ENCODE assay signal across 12 cellular contexts in the genomic region with DNA sequence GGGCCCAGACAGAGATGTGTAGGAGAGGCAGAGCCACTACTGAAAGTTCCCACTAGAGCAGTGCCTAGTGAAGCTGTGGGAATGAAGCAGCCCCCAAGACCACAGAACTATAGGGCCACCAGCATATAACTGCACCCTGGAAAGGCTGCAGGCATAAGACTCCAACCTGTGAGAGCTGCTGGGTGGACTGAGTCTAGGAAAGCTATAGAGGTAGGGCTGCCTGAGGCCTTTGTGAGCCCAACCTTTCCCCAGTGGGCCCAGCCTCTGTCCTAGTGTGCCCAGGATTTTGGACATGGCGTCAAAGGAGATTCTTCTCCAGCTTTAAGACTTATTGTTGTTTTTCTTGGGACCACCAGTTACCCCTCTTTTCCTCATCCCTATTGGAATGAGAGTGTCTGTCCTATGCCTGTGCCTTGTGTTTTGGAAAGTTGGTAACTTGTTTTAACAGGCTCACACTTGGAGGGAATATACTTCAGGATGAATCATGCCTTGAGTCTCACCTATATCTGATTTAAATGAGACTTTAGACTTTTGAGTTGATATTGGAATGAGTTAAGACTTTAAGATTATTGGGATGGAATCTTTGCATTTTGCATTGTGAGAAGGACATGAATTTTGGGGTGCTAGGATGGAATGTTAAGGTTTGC.
"Had no signal": no experiment of that assay in that cellular context is flagged by ENCODE, and none has a peak within 500 bp of the region (broad histone marks: within the 10 kb centered on the region; RNA-seq: fewer than 3 reads in every experiment).

No MANE protein-coding gene starts in this region.

- H3K27ac ChIP-seq: tibial artery, uterus had no signal

- H3K36me3 ChIP-seq: tibial artery, uterus had no signal

- H3K4me1 ChIP-seq: uterus had no signal

- ATAC-seq: activated CD4-positive, CD25-positive, alpha-beta regulatory T cell treated with anti-CD3 and anti-CD28 coated beads, Interleukin-2, amount 50 U/mL, for 24 hours; naive thymus-derived CD8-positive, alpha-beta T cell had no signal

- H3K9me3 ChIP-seq: mucosa of descending colon, tibial artery, uterus had no signal

- DNase-seq: activated naive CD4-positive, alpha-beta T cell treated with anti-CD3 and anti-CD28 coated beads, Interleukin-2, amount 10 ng/mL, durations not matched to agents 7 days and 5 days; cerebellar nuclear complex; endodermal cell; foreskin melanocyte; head of caudate nucleus; islet precursor cell; mucosa of descending colon; naive thymus-derived CD8-positive, alpha-beta T cell; tibial artery; uterus had no signal

- H3K4me3 ChIP-seq: mucosa of descending colon, smooth muscle cell, tibial artery, uterus had no signal

- H3K27me3 ChIP-seq: tibial artery, uterus had no signal
